ENCODE assay signal across 8 cellular contexts in genomic region chr5:141359790-141360426, GRCh38. TPM values are rescaled to one million over a fixed set of nuclear protein-coding genes. Genes with fewer than 3 reads are reported as not detected.
DNase-seq lines count a peak whose midpoint lies in the region; ATAC-seq and TF ChIP-seq lines count a peak whose summit lies in the region.

Gene PCDHGB2 (plus strand): TSS chr5:141359994. CDS start chr5:141360136, 142 bp downstream.

- in situ Hi-C loops in ACHN (cut with HindIII; ENCODE audit: low pct_ligation_motif_present, low pct_unique_long_range_greater_than_20kb, low sequenced_read_pairs) (no loop called here), transverse colon (cut with MboI; ENCODE audit: low pct_ligation_motif_present in 1 of 4, low pct_unique_long_range_greater_than_20kb in 1 of 4, low sequenced_read_pairs in 3 of 4) (loop anchor here in 1 of 4 donors (25.0 kb wide), 1 partner anchor 202 kb away; no protein-coding TSS in a partner anchor)

- peaks cover 34% of the 10 kb centered on the region for H3K27me3 Mint-ChIP-seq in activated T-helper 2 cell treated with anti-CD3 and anti-CD28 coated beads, Interferon-gamma antibody, Interleukin-2, Interleukin-4, amounts not matched to agents 10 μg/mL and 5 μg/mL and 100 μg/mL, durations not matched to agents 14 hours and 24 hours and 36 hours (ENCODE audit: low read depth)
- H3K27me3 Mint-ChIP-seq in immature natural killer cell (ENCODE audit: low read depth in 3 of 3), result peaks cover 27 to 63% (median 54%) of the 10 kb centered on the region in 3 donors

- no peak for TF ChIP-seq POLR2A in transverse colon (IDR thresholded peaks at IDR 0.05)

- H3K4me3 Mint-ChIP-seq in activated T-helper 2 cell treated with anti-CD3 and anti-CD28 coated beads, Interferon-gamma antibody, Interleukin-2, Interleukin-4, amounts not matched to agents 10 μg/mL and 5 μg/mL and 100 μg/mL, durations not matched to agents 14 hours and 24 hours and 36 hours (ENCODE audit: low read depth), result peak within 1 kb of the TSS; percentile 85
- H3K4me3 Mint-ChIP-seq in immature natural killer cell, result peak within 1 kb of the TSS; percentile 78 to 89 (median 85)

- H3K9me3 Mint-ChIP-seq in activated T-helper 2 cell treated with anti-CD3 and anti-CD28 coated beads, Interferon-gamma antibody, Interleukin-2, Interleukin-4, amounts not matched to agents 10 μg/mL and 5 μg/mL and 100 μg/mL, durations not matched to agents 14 hours and 24 hours and 36 hours, result peaks cover 52% of the 10 kb centered on the region
- H3K9me3 Mint-ChIP-seq in immature natural killer cell, result peaks cover 17 to 57% (median 40%) of the 10 kb centered on the region in 6 donors

- no peaks in the 10 kb centered on the region for H3K4me1 ChIP-seq in transverse colon

- TF ChIP-seq CTCF in LNCAP (IDR thresholded peaks at IDR 0.05) (peak; percentile 14; the same call in 1 of the 2 replicates), transverse colon (IDR thresholded peaks at IDR 0.05) (peak; percentile 18 to 43 (median 39))

- intact Hi-C loops in activated T-helper 2 cell treated with anti-CD3 and anti-CD28 coated beads, Interferon-gamma antibody, Interleukin-2, Interleukin-4, amounts not matched to agents 10 μg/mL and 5 μg/mL and 100 μg/mL, durations not matched to agents 14 hours and 24 hours and 36 hours (cut with micrococcal nuclease), result loop anchor here (5.0 to 10.0 kb wide), 4 partner anchors 62 to 197 kb away; partner anchors contain the start of gene PCDHGA11
- intact Hi-C loops in transverse colon (cut with DNase I; ENCODE audit: low total_unique reads), result no loop called here

- H3K4me1 Mint-ChIP-seq in activated T-helper 2 cell treated with anti-CD3 and anti-CD28 coated beads, Interferon-gamma antibody, Interleukin-2, Interleukin-4, amounts not matched to agents 10 μg/mL and 5 μg/mL and 100 μg/mL, durations not matched to agents 14 hours and 24 hours and 36 hours (ENCODE audit: low read depth), result peaks cover 2% of the 10 kb centered on the region
- H3K4me1 Mint-ChIP-seq in immature natural killer cell, result peaks cover 5 to 6% of the 10 kb centered on the region in 2 donors

- H3K27ac ChIP-seq in transverse colon, result no peak within 1 kb of the TSS

- H3K9me3 ChIP-seq in transverse colon, result peaks cover 67 to 80% of the 10 kb centered on the region in 2 donors

- peak; percentile 66 for ATAC-seq in GM18498 (IDR thresholded peaks at IDR 0.05; ENCODE audit: unreplicated experiment)
- ATAC-seq in GM21723 (IDR thresholded peaks at IDR 0.05; ENCODE audit: unreplicated experiment), result no peak

- 14 to 44% methylated on average over 16 to 24 of the region's 24 CpGs for WGBS in transverse colon (ENCODE audit: low coverage in 1 of 2), 2 donors

- H3K27ac Mint-ChIP-seq in activated T-helper 2 cell treated with anti-CD3 and anti-CD28 coated beads, Interferon-gamma antibody, Interleukin-2, Interleukin-4, amounts not matched to agents 10 μg/mL and 5 μg/mL and 100 μg/mL, durations not matched to agents 14 hours and 24 hours and 36 hours, result peak within 1 kb of the TSS; percentile 62
- H3K27ac Mint-ChIP-seq in immature natural killer cell, result peak within 1 kb of the TSS in 2 of 6 donors; percentile 36 to 68

- peaks cover 23% of the 10 kb centered on the region for H3K27me3 ChIP-seq in transverse colon

- TF ChIP-seq EP300 in transverse colon (IDR thresholded peaks at IDR 0.05; ENCODE audit: low read depth), result no peak

- peak within 1 kb of the TSS in 2 of 4 donors; percentile 8 to 36 for H3K4me3 ChIP-seq in transverse colon

- peaks cover 6% of the 10 kb centered on the region for H3K36me3 Mint-ChIP-seq in activated T-helper 2 cell treated with anti-CD3 and anti-CD28 coated beads, Interferon-gamma antibody, Interleukin-2, Interleukin-4, amounts not matched to agents 10 μg/mL and 5 μg/mL and 100 μg/mL, durations not matched to agents 14 hours and 24 hours and 36 hours (ENCODE audit: low read depth)
- H3K36me3 Mint-ChIP-seq in immature natural killer cell, result peaks cover 4 to 16% (median 8%) of the 10 kb centered on the region in 3 donors

- DNase-seq in ACHN (peak; percentile 3), immature natural killer cell (peak; percentile 9 to 29 (median 13)), transverse colon (no peak), middle frontal gyrus (ENCODE audit: extremely low spot score, low spot score) (no peak)
- no peak for DNase-seq in activated T-helper 2 cell treated with anti-CD3 and anti-CD28 coated beads, Interferon-gamma antibody, Interleukin-2, Interleukin-4, amounts not matched to agents 10 μg/mL and 5 μg/mL and 100 μg/mL, durations not matched to agents 14 hours and 24 hours and 36 hours (ENCODE audit: low spot score)

- H3K36me3 ChIP-seq in transverse colon, result no peaks in the 10 kb centered on the region

RNA-seq across cellular contexts. Expression of gene PCDHGB2, which starts in this region (rescaled TPM):
- total RNA-seq in activated T-helper 2 cell treated with anti-CD3 and anti-CD28 coated beads, Interferon-gamma antibody, Interleukin-2, Interleukin-4, amounts not matched to agents 10 μg/mL and 5 μg/mL and 100 μg/mL, durations not matched to agents 14 hours and 24 hours and 36 hours, result 0.85 and 0.91 TPM in 2 replicates
- polyA plus RNA-seq in immature natural killer cell, result not detected
- total RNA-seq in transverse colon, result 10 to 100 TPM in 1 of 4 donors, 1 to 10 TPM in 3; 2.1 to 12.7 (median 3.2) TPM

Comparison
In these comparisons a context has a peak if more than half of its experiments do, and no peak if none do; other contexts are left out.
1. Peak in DNase-seq in immature natural killer cell; RNA of the gene not detected or under 1 TPM.